Comparison of ENCODE assay signal across 25 cellular contexts in genomic region chr18:22485808-22486244, GRCh38.
DNase-seq lines count a peak whose midpoint lies in the region; ATAC-seq and TF ChIP-seq lines count a peak whose summit lies in the region.
"Had no signal": no experiment of that assay in that cellular context is flagged by ENCODE, and none has a peak within 500 bp of the region (broad histone marks: within the 10 kb centered on the region; RNA-seq: fewer than 3 reads in every experiment).

No MANE protein-coding gene starts in this region.

- peaks cover 4 to 5% of the 10 kb centered on the region in 2 donors for H3K9me3 Mint-ChIP-seq in stimulated activated naive B cell treated with anti-CD40 and anti-IgM and Interleukin-4, amounts not matched to agents 10 μg/mL and 1 μg/mL and 100 μg/mL, for 72 hours
- H3K9me3 Mint-ChIP-seq: activated CD8-positive, alpha-beta T cell treated with anti-CD3 and anti-CD28 coated beads for 36 hours; neural crest cell had no signal

- H3K27me3 Mint-ChIP-seq in stimulated activated naive B cell treated with anti-CD40 and anti-IgM and Interleukin-4, amounts not matched to agents 10 μg/mL and 1 μg/mL and 100 μg/mL, for 72 hours = peaks cover 0 to 6% of the 10 kb centered on the region in 2 donors
- H3K27me3 Mint-ChIP-seq: activated CD8-positive, alpha-beta T cell treated with anti-CD3 and anti-CD28 coated beads for 36 hours; CD4-positive, CD25-positive, alpha-beta regulatory T cell had no signal

- H3K4me1 Mint-ChIP-seq in stimulated activated naive B cell treated with anti-CD40 and anti-IgM and Interleukin-4, amounts not matched to agents 10 μg/mL and 1 μg/mL and 100 μg/mL, for 72 hours = no peaks in the 10 kb centered on the region
- H3K4me1 Mint-ChIP-seq: neural crest cell had no signal

- CTCF ChIA-PET in HEK293 (lab: Yijun Ruan, JAX) = interaction anchor here (0.7 to 0.9 kb wide), 2 partner anchors 8 to 489 kb away, joined by 3 read pairs; no protein-coding TSS in a partner anchor

- TF ChIP-seq CTCF in 22Rv1 (IDR thresholded peaks at IDR 0.05) (no peak), HEK293 (tag by site-specific recombination; IDR thresholded peaks at IDR 0.05) (no peak), fibroblast of villous mesenchyme (IDR thresholded peaks at IDR 0.05; ENCODE audit: insufficient read depth, low read depth, low read length) (no peak)

- no peak overlapping the region for H3K4me3 Mint-ChIP-seq in stimulated activated naive B cell treated with anti-CD40 and anti-IgM and Interleukin-4, amounts not matched to agents 10 μg/mL and 1 μg/mL and 100 μg/mL, for 72 hours
- H3K4me3 Mint-ChIP-seq: activated CD8-positive, alpha-beta T cell treated with anti-CD3 and anti-CD28 coated beads for 36 hours; CD4-positive, CD25-positive, alpha-beta regulatory T cell; neural crest cell; T-helper 1 cell treated with Interleukin-12 subunit alpha and Interleukin-12 subunit beta and Interleukin-4 antibody, amounts not matched to agents 30 μg/mL and 1 μg/mL, for 36 hours had no signal

- POLR2A ChIA-PET in HEK293 (lab: Yijun Ruan, JAX) = no interaction called here

- H3K36me3 Mint-ChIP-seq in stimulated activated naive B cell treated with anti-CD40 and anti-IgM and Interleukin-4, amounts not matched to agents 10 μg/mL and 1 μg/mL and 100 μg/mL, for 72 hours = no peaks in the 10 kb centered on the region
- H3K36me3 Mint-ChIP-seq: activated naive CD4-positive, alpha-beta T cell treated with anti-CD3 and anti-CD28 coated beads, Interleukin-2, amount 50 U/mL, for 72 hours; CD4-positive, CD25-positive, alpha-beta regulatory T cell had no signal

- no peaks in the 10 kb centered on the region for H3K36me3 ChIP-seq in HEK293 (ENCODE audit: control insufficient read depth in 2 of 2, insufficient read depth in 1 of 2, low read length in 2 of 2)
- H3K36me3 ChIP-seq: thyroid gland had no signal

- no peak overlapping the region for H3K27ac Mint-ChIP-seq in stimulated activated naive B cell treated with anti-CD40 and anti-IgM and Interleukin-4, amounts not matched to agents 10 μg/mL and 1 μg/mL and 100 μg/mL, for 72 hours
- H3K27ac Mint-ChIP-seq: activated CD8-positive, alpha-beta T cell treated with anti-CD3 and anti-CD28 coated beads for 36 hours; activated naive CD4-positive, alpha-beta T cell treated with anti-CD3 and anti-CD28 coated beads, Interleukin-2, amount 50 U/mL, for 72 hours; CD4-positive, CD25-positive, alpha-beta regulatory T cell; T-helper 1 cell treated with Interleukin-12 subunit alpha and Interleukin-12 subunit beta and Interleukin-4 antibody, amounts not matched to agents 30 μg/mL and 1 μg/mL, for 36 hours had no signal

- H3K27ac ChIP-seq in 22Rv1 (peak overlapping the region; percentile 56), HEK293 (ENCODE audit: extremely low read depth, low read depth, low read length) (no peak overlapping the region; the same call in 1 of the 2 replicates)
- H3K27ac ChIP-seq: dorsolateral prefrontal cortex, psoas muscle had no signal

- peak; percentile 69 for DNase-seq in amniotic epithelial cell (ENCODE audit: low read depth)
- peak; percentile 18 for DNase-seq in fibroblast of villous mesenchyme (ENCODE audit: low read depth)
- DNase-seq in NCI-H345 treated with DMSO at 0.1 percent for 48 hours (lab: John Stamatoyannopoulos, UW; ENCODE audit: unreplicated experiment) = no peak
- no peak for DNase-seq in stimulated activated naive B cell treated with anti-CD40 and anti-IgM and Interleukin-4, amounts not matched to agents 10 μg/mL and 1 μg/mL and 100 μg/mL, for 72 hours
- DNase-seq in activated CD8-positive, alpha-beta memory T cell treated with anti-CD3 and anti-CD28 coated beads, Interleukin-2, amount 50 U/mL, for 48 hours = no peak
- DNase-seq: activated CD8-positive, alpha-beta T cell treated with anti-CD3 and anti-CD28 coated beads for 36 hours; activated T-cell treated with anti-CD3 and anti-CD28 coated beads, Interleukin-2, amount 50 U/mL, for 48 hours; CD4-positive, CD25-positive, alpha-beta regulatory T cell; DMS79; dorsolateral prefrontal cortex; GOT3; hippocampal formation; kidney glomerular epithelial cell; NCI-H2081; NCI-H524 treated with DMSO at 0.1 percent for 48 hours; psoas muscle; SIG-M5; stimulated activated CD4-positive, alpha-beta T cell treated with anti-CD3 and anti-CD28 coated beads, Interleukin-12 subunit alpha, Interleukin-12 subunit beta, amount 100 ng/mL, for 4 hours; thyroid gland had no signal

- no peaks in the 10 kb centered on the region for H3K4me1 ChIP-seq in HEK293 (ENCODE audit: control insufficient read depth, insufficient read depth, low read length)
- H3K4me1 ChIP-seq: psoas muscle had no signal

- H3K4me3 ChIP-seq in HEK293 (ENCODE audit: low read depth, low read length) = no peak overlapping the region
- no peak overlapping the region for H3K4me3 ChIP-seq in fibroblast of villous mesenchyme (ENCODE audit: low read depth, low read length)
- H3K4me3 ChIP-seq: dorsolateral prefrontal cortex, psoas muscle, thyroid gland had no signal

- ATAC-seq in activated CD4-positive, CD25-positive, alpha-beta regulatory T cell treated with anti-CD3 and anti-CD28 coated beads, Interleukin-2, amount 50 U/mL, for 24 hours = no peak
- ATAC-seq in stimulated activated naive B cell treated with anti-CD40 and anti-IgM and Interleukin-4, amounts not matched to agents 10 μg/mL and 1 μg/mL and 100 μg/mL, for 72 hours (replicated peaks) = no peak
- ATAC-seq: activated CD8-positive, alpha-beta T cell treated with anti-CD3 and anti-CD28 coated beads for 36 hours; activated naive CD4-positive, alpha-beta T cell treated with anti-CD3 and anti-CD28 coated beads, Interleukin-2, amount 50 U/mL, for 72 hours; psoas muscle had no signal

- no peaks in the 10 kb centered on the region for H3K9me3 ChIP-seq in HEK293 (ENCODE audit: control insufficient read depth, insufficient read depth, low read depth, low read length)
- H3K9me3 ChIP-seq: psoas muscle, thyroid gland had no signal

TF ChIP-seq in HEK293, 187 proteins besides CTCF, POLR2A, EP300 and RAD21 (continues in another document):
- TF ChIP-seq ZNF501 (tag by site-specific recombination; IDR thresholded peaks at IDR 0.05) = no peak
- no peak for TF ChIP-seq ZNF404 (tag by site-specific recombination; IDR thresholded peaks at IDR 0.05)
- TF ChIP-seq PRDM2 (tag by site-specific recombination; IDR thresholded peaks at IDR 0.05; ENCODE audit: borderline replicate concordance) = no peak
- no peak for TF ChIP-seq ZNF580 (tag by site-specific recombination; IDR thresholded peaks at IDR 0.05)
- no peak for TF ChIP-seq BCL11B (tag by site-specific recombination; IDR thresholded peaks at IDR 0.05; ENCODE audit: low read depth)
- no peak for TF ChIP-seq ZNF707 (tag by site-specific recombination; IDR thresholded peaks at IDR 0.05)
- TF ChIP-seq ZNF112 (tag by site-specific recombination; IDR thresholded peaks at IDR 0.05) = no peak

Comparison
In these comparisons a context has a peak if more than half of its experiments do, and no peak if none do; other contexts are left out.
1. DNase-seq: peak in amniotic epithelial cell (single experiment) and fibroblast of villous mesenchyme (single experiment); none in NCI-H345 treated with DMSO at 0.1 percent for 48 hours (single experiment), stimulated activated naive B cell treated with anti-CD40 and anti-IgM and Interleukin-4, amounts not matched to agents 10 μg/mL and 1 μg/mL and 100 μg/mL, for 72 hours (single experiment) and activated CD8-positive, alpha-beta memory T cell treated with anti-CD3 and anti-CD28 coated beads, Interleukin-2, amount 50 U/mL, for 48 hours (single experiment).